16 cellular contexts compared by ENCODE assay signal in genomic region chr11:69541001-69541285, GRCh38. TPM values are rescaled to one million over a fixed set of nuclear protein-coding genes. Genes with fewer than 3 reads are reported as not detected.
A peak's percentile ranks its signal among the peaks of the same experiment; 100 is the strongest.
DNase-seq lines count a peak whose midpoint lies in the region; ATAC-seq and TF ChIP-seq lines count a peak whose summit lies in the region.
"Had no signal": no experiment of that assay in that cellular context is flagged by ENCODE, and none has a peak within 500 bp of the region (broad histone marks: within the 10 kb centered on the region; RNA-seq: fewer than 3 reads in every experiment).

No MANE protein-coding gene starts in this region.

- H4K91ac ChIP-seq in neuronal stem cell (ENCODE audit: low read depth, low read length, poor library complexity) = no peak overlapping the region

- H2BK15ac ChIP-seq in neuronal stem cell (ENCODE audit: low read length) = no peak overlapping the region

- intact Hi-C loops in ascending aorta (cut with DNase I) = loop anchor here (2.0 to 5.0 kb wide), 3 partner anchors 96 to 409 kb away; no protein-coding TSS in a partner anchor

- no peak for ATAC-seq in upper lobe of left lung (ENCODE audit: low FRiP score in 2 of 2)

- no peak overlapping the region for H2BK12ac ChIP-seq in neuronal stem cell (ENCODE audit: low read length)

- H3K27ac Mint-ChIP-seq in activated T-cell treated with anti-CD3 and anti-CD28 coated beads, Interleukin-2, amount 50 U/mL, for 24 hours = no peak overlapping the region
- H3K27ac Mint-ChIP-seq: CD4-positive, CD25-positive, alpha-beta regulatory T cell had no signal

- H3K18ac ChIP-seq in neuronal stem cell (ENCODE audit: low read length) = no peak overlapping the region

- no peak overlapping the region for H3K4me3 Mint-ChIP-seq in activated T-cell treated with anti-CD3 and anti-CD28 coated beads, Interleukin-2, amount 50 U/mL, for 24 hours
- H3K4me3 Mint-ChIP-seq: CD4-positive, CD25-positive, alpha-beta regulatory T cell had no signal

- peaks cover 60% of the 10 kb centered on the region for H3K27me3 Mint-ChIP-seq in activated T-cell treated with anti-CD3 and anti-CD28 coated beads, Interleukin-2, amount 50 U/mL, for 24 hours
- H3K27me3 Mint-ChIP-seq: CD4-positive, CD25-positive, alpha-beta regulatory T cell had no signal

- no peak overlapping the region for H3K4ac ChIP-seq in neuronal stem cell (ENCODE audit: low read length)

- no peak overlapping the region for H4K8ac ChIP-seq in neuronal stem cell (ENCODE audit: low read depth, low read length)

- no CpG with 5 or more reads among the region's 5 CpGs for WGBS in neuronal stem cell (ENCODE audit: extremely low coverage in 2 of 2, insufficient read length in 2 of 2, insufficient replicate concordance in 1 of 2), 2 donors
- WGBS in upper lobe of left lung, 2 donors = 85 to 86% methylated on average over 5 of the region's 5 CpGs

- H3K27ac ChIP-seq in ascending aorta (peak overlapping the region; percentile 74 to 89), neuronal stem cell (replicated peaks; ENCODE audit: low read length) (no peak overlapping the region), upper lobe of left lung (peak overlapping the region; percentile 61 to 87 (median 77))

- no peak overlapping the region for H3K4me3 ChIP-seq in ascending aorta
- H3K4me3 ChIP-seq in neuronal stem cell (ENCODE audit: low read length in 2 of 2) = no peak overlapping the region
- H3K4me3 ChIP-seq in upper lobe of left lung = no peak overlapping the region

- H3K9me3 ChIP-seq in ascending aorta (no peaks in the 10 kb centered on the region), neuronal stem cell (replicated peaks in 1 of 2; ENCODE audit: control insufficient read depth in 2 of 2, insufficient read depth in 1 of 2, low read depth in 1 of 2, low read length in 2 of 2) (no peaks in the 10 kb centered on the region), upper lobe of left lung (no peaks in the 10 kb centered on the region)

- no peak for TF ChIP-seq EP300 in upper lobe of left lung (IDR thresholded peaks at IDR 0.05)

- H3K9ac ChIP-seq in neuronal stem cell (ENCODE audit: low read depth, low read length, poor library complexity) = no peak overlapping the region

- H2BK5ac ChIP-seq in neuronal stem cell (ENCODE audit: low read length) = peak overlapping the region; percentile 79

- no peak for TF ChIP-seq POLR2A in upper lobe of left lung (IDR thresholded peaks at IDR 0.05)

- DNase-seq in activated T-cell treated with anti-CD3 and anti-CD28 coated beads, Interleukin-2, amount 50 U/mL, for 24 hours = peak; percentile 25
- DNase-seq in activated T-cell treated with anti-CD3 and anti-CD28 coated beads, Interleukin-2, amount 50 U/mL, for 1 hour = no peak
- DNase-seq in ascending aorta (ENCODE audit: low spot score in 2 of 2) = peak in 1 of 2 donors; percentile 68
- no peak for DNase-seq in neuronal stem cell (ENCODE audit: low spot score)
- no peak for DNase-seq in upper lobe of left lung
- DNase-seq in AML-193 (lab: John Stamatoyannopoulos, UW) = no peak
- no peak for DNase-seq in activated CD4-positive, alpha-beta T cell treated with anti-CD3 and anti-CD28 coated beads, Interleukin-2, amount 50 U/mL, for 1 hour
- no peak for DNase-seq in inferior parietal cortex (ENCODE audit: extremely low spot score)
- DNase-seq: 8988T; Calu3; CD4-positive, CD25-positive, alpha-beta regulatory T cell; MM.1S; NCI-H1105; NCI-H187; NCI-H446 had no signal

- H3K14ac ChIP-seq in neuronal stem cell (ENCODE audit: low read length) = no peak overlapping the region

- H3K36me3 ChIP-seq in ascending aorta (no peaks in the 10 kb centered on the region), neuronal stem cell (replicated peaks in 1 of 2; ENCODE audit: control insufficient read depth in 2 of 2, insufficient read depth in 2 of 2, low read length in 2 of 2) (no peaks in the 10 kb centered on the region), upper lobe of left lung (no peaks in the 10 kb centered on the region)

- no peak overlapping the region for H2AK5ac ChIP-seq in neuronal stem cell (ENCODE audit: low read depth, low read length)

- TF ChIP-seq CTCF in ascending aorta (IDR thresholded peaks at IDR 0.05) (no peak), upper lobe of left lung (IDR thresholded peaks at IDR 0.05) (no peak)

- H3K79me1 ChIP-seq in neuronal stem cell (ENCODE audit: low read depth, low read length) = peaks cover 2% of the 10 kb centered on the region

- no peak overlapping the region for H3K4me2 ChIP-seq in neuronal stem cell (ENCODE audit: insufficient read depth, low read length, poor library complexity, severe bottlenecking)

- no peak overlapping the region for H2AFZ ChIP-seq in neuronal stem cell (ENCODE audit: low read length)

- no peaks in the 10 kb centered on the region for H3K36me3 Mint-ChIP-seq in activated T-cell treated with anti-CD3 and anti-CD28 coated beads, Interleukin-2, amount 50 U/mL, for 24 hours (ENCODE audit: low read depth)
- H3K36me3 Mint-ChIP-seq: CD4-positive, CD25-positive, alpha-beta regulatory T cell had no signal

- no peak overlapping the region for H2BK120ac ChIP-seq in neuronal stem cell (ENCODE audit: low read depth, low read length)

- no peak overlapping the region for H3K23ac ChIP-seq in neuronal stem cell (ENCODE audit: low read depth, low read length, poor library complexity)

- H3K27me3 ChIP-seq in ascending aorta (no peaks in the 10 kb centered on the region), neuronal stem cell (ENCODE audit: control insufficient read depth in 3 of 3, insufficient read depth in 3 of 3, low read depth in 1 of 3, low read length in 3 of 3) (peaks cover 0 to 4% (median 2%) of the 10 kb centered on the region in 3 experiments), upper lobe of left lung (no peaks in the 10 kb centered on the region)

- H3K4me1 ChIP-seq in ascending aorta (peaks cover 13 to 35% of the 10 kb centered on the region in 2 donors), neuronal stem cell (ENCODE audit: control insufficient read depth in 2 of 2, insufficient read depth in 1 of 2, low read depth in 1 of 2, low read length in 2 of 2) (peaks cover 0 to 4% of the 10 kb centered on the region in 2 donors), upper lobe of left lung (peaks cover 25 to 38% (median 31%) of the 10 kb centered on the region in 4 donors)

- peaks cover 9% of the 10 kb centered on the region for H3K4me1 Mint-ChIP-seq in activated T-cell treated with anti-CD3 and anti-CD28 coated beads, Interleukin-2, amount 50 U/mL, for 24 hours (ENCODE audit: low read depth)

- H3K9me3 Mint-ChIP-seq in activated T-cell treated with anti-CD3 and anti-CD28 coated beads, Interleukin-2, amount 50 U/mL, for 24 hours = no peaks in the 10 kb centered on the region

RNA-seq across cellular contexts. Expression of gene LINC01488, which starts 59.5 kb away (rescaled TPM):
- total RNA-seq in ascending aorta (not detected), upper lobe of left lung (not detected)
- polyA plus RNA-seq in neuronal stem cell (2013, experiment 1 of 2) = 0.06 TPM
- 0.01 TPM for polyA plus RNA-seq in neuronal stem cell (2013, experiment 2 of 2)
- total RNA-seq: Calu3; CD4-positive, CD25-positive, alpha-beta regulatory T cell; H4 had no signal
- polyA plus RNA-seq: CD4-positive, CD25-positive, alpha-beta regulatory T cell had no signal
